In the genomic region with DNA sequence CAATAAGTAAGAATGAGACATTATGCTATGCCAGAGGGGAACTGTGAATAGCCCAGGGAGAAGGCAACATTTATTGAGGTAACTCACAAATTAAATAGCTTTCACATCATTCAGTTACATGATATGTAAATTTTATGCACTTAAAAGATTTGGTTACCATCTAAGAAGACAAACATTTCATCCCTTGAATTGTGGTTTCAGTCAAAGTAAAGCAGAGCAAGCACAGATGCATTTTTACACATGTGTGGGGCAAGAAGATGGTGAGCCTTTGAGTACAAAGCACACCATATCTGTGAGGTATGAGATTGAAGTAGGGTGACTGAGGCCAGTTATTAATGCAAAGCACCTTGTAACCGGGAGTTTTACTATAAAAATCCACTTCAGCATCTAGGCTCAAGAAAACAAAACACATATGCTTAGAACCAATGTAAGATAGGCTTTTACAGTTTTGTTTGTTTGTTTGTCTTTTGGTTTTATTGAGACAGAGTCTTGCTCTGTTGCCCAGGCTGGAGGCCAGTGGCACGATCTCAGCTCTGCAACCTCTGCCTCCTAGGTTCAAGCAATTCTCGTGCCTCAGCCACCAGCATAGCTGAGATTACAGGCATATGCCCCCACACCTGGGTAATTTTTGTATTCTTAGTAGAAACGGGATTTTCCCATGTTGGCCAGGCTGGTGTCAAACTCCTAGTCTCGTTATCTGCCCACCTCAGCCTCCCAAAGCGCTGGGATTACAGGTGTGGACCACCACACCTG, we compare ENCODE assay signal across 1 cellular context.
TF ChIP-seq lines count a peak whose summit lies in the region.

No MANE protein-coding gene starts in this region.

TF ChIP-seq in IMR-90, 13 proteins besides CTCF, POLR2A, EP300 and RAD21:
- TF ChIP-seq CEBPB (IDR thresholded peaks at IDR 0.05; ENCODE audit: low read depth, low read length) (no peak), FOS (IDR thresholded peaks at IDR 0.05; ENCODE audit: low read depth, low read length) (no peak), SMC3 (IDR thresholded peaks at IDR 0.05; ENCODE audit: low read depth, low read length) (no peak), NFE2L2 (IDR thresholded peaks at IDR 0.05; ENCODE audit: low read depth, low read length) (no peak)
